In genomic region chr5:83473344-83474169, GRCh38 we compare ENCODE assay signal across 8 cellular contexts. TPM values are rescaled to one million over a fixed set of nuclear protein-coding genes. Genes with fewer than 3 reads are reported as not detected.
DNase-seq lines count a peak whose midpoint lies in the region; ATAC-seq and TF ChIP-seq lines count a peak whose summit lies in the region.

No MANE protein-coding gene starts in this region.

- no peak for ATAC-seq in DND-41 (ENCODE audit: insufficient read depth, low read depth)
- peak; percentile 61 for ATAC-seq in GM21423 (IDR thresholded peaks at IDR 0.05; ENCODE audit: unreplicated experiment)
- peak; percentile 34 to 76 for ATAC-seq in activated naive CD4-positive, alpha-beta T cell treated with anti-CD3 and anti-CD28 coated beads, Interleukin-2, amount 50 U/mL, for 72 hours

- H3K27me3 ChIP-seq in DND-41 (ENCODE audit: insufficient read depth, low read length, poor library complexity): no peaks in the 10 kb centered on the region
- H3K27me3 ChIP-seq in neural progenitor cell: no peaks in the 10 kb centered on the region

- H3K4me3 ChIP-seq in DND-41 (ENCODE audit: low read depth in 1 of 2, low read length in 2 of 2) (no peak overlapping the region), OCI-LY7 (ENCODE audit: low read depth, low read length, poor library complexity, severe bottlenecking) (no peak overlapping the region), neural progenitor cell (peak overlapping the region; percentile 83), urinary bladder (ENCODE audit: low read depth, low read length) (peak overlapping the region; percentile 34)

- peaks cover 13% of the 10 kb centered on the region for H3K9me3 ChIP-seq in DND-41 (ENCODE audit: insufficient read depth, low read length, severe bottlenecking)
- no peaks in the 10 kb centered on the region for H3K9me3 ChIP-seq in OCI-LY7 (ENCODE audit: low read length)
- H3K9me3 ChIP-seq in neural progenitor cell (ENCODE audit: low read depth): no peaks in the 10 kb centered on the region

- H2AFZ ChIP-seq in DND-41 (ENCODE audit: low read depth, low read length) (no peak overlapping the region), OCI-LY7 (ENCODE audit: low read length) (no peak overlapping the region), neural progenitor cell (replicated peaks) (peak overlapping the region; percentile 62)

- POLR2A ChIA-PET in OCI-LY7 (lab: Charles Lee): no interaction called here

- BruUV-seq in OCI-LY7 (replicated peaks; lab: Mats Ljungman, UMichigan): no TSS peak

- H3F3A ChIP-seq in neural progenitor cell (ENCODE audit: low read depth): peaks cover 72% of the 10 kb centered on the region

- no peaks in the 10 kb centered on the region for H3K4me1 ChIP-seq in DND-41 (ENCODE audit: insufficient read depth, low read length)
- H3K4me1 ChIP-seq in OCI-LY7 (ENCODE audit: insufficient read depth, low read length, poor library complexity, severe bottlenecking): no peaks in the 10 kb centered on the region
- H3K4me1 ChIP-seq in neural progenitor cell: peaks cover 38% of the 10 kb centered on the region
- no peaks in the 10 kb centered on the region for H3K4me1 ChIP-seq in urinary bladder (ENCODE audit: insufficient read depth)

- H3K36me3 Mint-ChIP-seq in activated naive CD4-positive, alpha-beta T cell treated with anti-CD3 and anti-CD28 coated beads, Interleukin-2, amount 50 U/mL, for 72 hours: peaks cover 9 to 18% of the 10 kb centered on the region in 2 donors
- peaks cover 23% of the 10 kb centered on the region for H3K36me3 Mint-ChIP-seq in neural progenitor cell

- H3K9me3 Mint-ChIP-seq in activated naive CD4-positive, alpha-beta T cell treated with anti-CD3 and anti-CD28 coated beads, Interleukin-2, amount 50 U/mL, for 72 hours: no peaks in the 10 kb centered on the region
- H3K9me3 Mint-ChIP-seq in neural progenitor cell: peaks cover 3% of the 10 kb centered on the region

- intact Hi-C loops in OCI-LY7 (cut with micrococcal nuclease; ENCODE audit: unreplicated experiment): no loop called here

- TF ChIP-seq CTCF in DND-41 (IDR thresholded peaks at IDR 0.05; ENCODE audit: borderline replicate concordance, extremely low read depth, low read length, poor library complexity, severe bottlenecking): peak; percentile 23
- TF ChIP-seq CTCF in OCI-LY7 (conservative IDR thresholded peaks at IDR 0.05; ENCODE audit: low read length): peak; percentile 70
- TF ChIP-seq CTCF in neural progenitor cell (IDR thresholded peaks at IDR 0.05): peak; percentile 88

- no peak overlapping the region for H3K9ac ChIP-seq in DND-41 (ENCODE audit: low read depth, low read length)
- H3K9ac ChIP-seq in neural progenitor cell: no peak overlapping the region

- H3K4me1 Mint-ChIP-seq in neural progenitor cell: peaks cover 38% of the 10 kb centered on the region

- DNase-seq in DND-41 (no peak), HS-27A (ENCODE audit: low read depth) (peak; percentile 83), OCI-LY7 (ENCODE audit: low spot score) (no peak), glomerular endothelial cell (ENCODE audit: extremely low read depth, low read depth, low spot score) (peak; percentile 45), neural progenitor cell (ENCODE audit: low spot score) (peak; percentile 97)
- peak in 1 of 2 donors; percentile 71 for DNase-seq in activated naive CD4-positive, alpha-beta T cell treated with anti-CD3 and anti-CD28 coated beads, Interleukin-2, amount 50 U/mL, for 72 hours (ENCODE audit: low spot score in 2 of 2)

- CTCF ChIA-PET in OCI-LY7 (lab: Charles Lee; ENCODE audit: unreplicated experiment): no interaction called here

- no peak overlapping the region for H3K4me2 ChIP-seq in DND-41 (ENCODE audit: insufficient read depth, low read length)
- no peak overlapping the region for H3K4me2 ChIP-seq in OCI-LY7 (ENCODE audit: low read length)
- H3K4me2 ChIP-seq in neural progenitor cell: peak overlapping the region; percentile 83

- no peaks in the 10 kb centered on the region for H3K36me3 ChIP-seq in DND-41 (ENCODE audit: insufficient read depth, low read length)
- no peaks in the 10 kb centered on the region for H3K36me3 ChIP-seq in OCI-LY7 (ENCODE audit: insufficient read depth, low read length)
- H3K36me3 ChIP-seq in neural progenitor cell: peaks cover 3% of the 10 kb centered on the region
- no peaks in the 10 kb centered on the region for H3K36me3 ChIP-seq in urinary bladder (ENCODE audit: insufficient read depth)

- H3K9me2 ChIP-seq in OCI-LY7 (ENCODE audit: insufficient read depth, low read length): no peaks in the 10 kb centered on the region

- H3K27me3 Mint-ChIP-seq in neural progenitor cell (ENCODE audit: insufficient read depth, low read depth): peaks cover 2% of the 10 kb centered on the region

- WGBS in urinary bladder: under 1% methylated on average over 42 of the region's 42 CpGs

- no peaks in the 10 kb centered on the region for H4K20me1 ChIP-seq in DND-41 (ENCODE audit: insufficient read depth, low read length)
- no peaks in the 10 kb centered on the region for H4K20me1 ChIP-seq in OCI-LY7 (ENCODE audit: insufficient read depth, low read length)
- H4K20me1 ChIP-seq in neural progenitor cell (ENCODE audit: low read depth): peaks cover 7% of the 10 kb centered on the region

- peak overlapping the region; percentile 95 for H3K4me3 Mint-ChIP-seq in neural progenitor cell

- H3K27ac Mint-ChIP-seq in activated naive CD4-positive, alpha-beta T cell treated with anti-CD3 and anti-CD28 coated beads, Interleukin-2, amount 50 U/mL, for 72 hours: no peak overlapping the region
- peak overlapping the region; percentile 95 for H3K27ac Mint-ChIP-seq in neural progenitor cell

- H3K79me2 ChIP-seq in DND-41 (ENCODE audit: insufficient read depth, low read length) (no peaks in the 10 kb centered on the region), OCI-LY7 (ENCODE audit: insufficient read depth, low read depth, low read length) (no peaks in the 10 kb centered on the region), neural progenitor cell (ENCODE audit: low read depth) (peaks cover 52% of the 10 kb centered on the region)

- H3K27ac ChIP-seq in DND-41 (ENCODE audit: low read length) (no peak overlapping the region), OCI-LY7 (ENCODE audit: low read depth, low read length, poor library complexity, severe bottlenecking) (no peak overlapping the region), neural progenitor cell (peak overlapping the region; percentile 78), urinary bladder (ENCODE audit: low read depth) (no peak overlapping the region)

RNA-seq across cellular contexts. Expression of gene VCAN, which starts 2.0 kb away (rescaled TPM):
- under 0.01 TPM in 1 of 2 replicates, not detected in the other for total RNA-seq in OCI-LY7 (2014; rRNA removed; shearing (Covaris generic))
- total RNA-seq in OCI-LY7 (2022) (not detected in 2 replicates), glomerular endothelial cell (70.5 and 96.0 TPM in 2 replicates), neural progenitor cell (ENCODE audit: low replicate concordance) (71.6 and 101 TPM in 2 replicates), urinary bladder (435 TPM)
- total RNA-seq in activated naive CD4-positive, alpha-beta T cell treated with anti-CD3 and anti-CD28 coated beads, Interleukin-2, amount 50 U/mL, for 72 hours: under 1 TPM; 0.04 to 0.11 TPM
- 30.0 TPM for polyA plus RNA-seq in urinary bladder

Comparison
In these comparisons a context has a peak if more than half of its experiments do, and no peak if none do; other contexts are left out.
1. DNase-seq: peak in HS-27A (single experiment), glomerular endothelial cell (single experiment) and neural progenitor cell (single experiment); none in DND-41 (single experiment) and OCI-LY7 (single experiment).
2. H3K4me3 ChIP-seq: peak in neural progenitor cell (single experiment) and urinary bladder (single experiment); none in DND-41 (0 of 2) and OCI-LY7 (single experiment).
3. CTCF ChIP-seq: peak in every context shown above with its lines; median percentile 88 in neural progenitor cell; 70 in OCI-LY7; 23 in DND-41.
4. RNA of gene VCAN, which starts 2.0 kb away (total RNA-seq): 435 TPM in urinary bladder (single experiment), 71.6 to 101 TPM in neural progenitor cell and 70.5 to 96.0 TPM in glomerular endothelial cell; 0.04 to 0.11 TPM in activated naive CD4-positive, alpha-beta T cell treated with anti-CD3 and anti-CD28 coated beads, Interleukin-2, amount 50 U/mL, for 72 hours and under 0.01 TPM in OCI-LY7; every median in the first group is over 10 times any median in the second.